In the genomic region with DNA sequence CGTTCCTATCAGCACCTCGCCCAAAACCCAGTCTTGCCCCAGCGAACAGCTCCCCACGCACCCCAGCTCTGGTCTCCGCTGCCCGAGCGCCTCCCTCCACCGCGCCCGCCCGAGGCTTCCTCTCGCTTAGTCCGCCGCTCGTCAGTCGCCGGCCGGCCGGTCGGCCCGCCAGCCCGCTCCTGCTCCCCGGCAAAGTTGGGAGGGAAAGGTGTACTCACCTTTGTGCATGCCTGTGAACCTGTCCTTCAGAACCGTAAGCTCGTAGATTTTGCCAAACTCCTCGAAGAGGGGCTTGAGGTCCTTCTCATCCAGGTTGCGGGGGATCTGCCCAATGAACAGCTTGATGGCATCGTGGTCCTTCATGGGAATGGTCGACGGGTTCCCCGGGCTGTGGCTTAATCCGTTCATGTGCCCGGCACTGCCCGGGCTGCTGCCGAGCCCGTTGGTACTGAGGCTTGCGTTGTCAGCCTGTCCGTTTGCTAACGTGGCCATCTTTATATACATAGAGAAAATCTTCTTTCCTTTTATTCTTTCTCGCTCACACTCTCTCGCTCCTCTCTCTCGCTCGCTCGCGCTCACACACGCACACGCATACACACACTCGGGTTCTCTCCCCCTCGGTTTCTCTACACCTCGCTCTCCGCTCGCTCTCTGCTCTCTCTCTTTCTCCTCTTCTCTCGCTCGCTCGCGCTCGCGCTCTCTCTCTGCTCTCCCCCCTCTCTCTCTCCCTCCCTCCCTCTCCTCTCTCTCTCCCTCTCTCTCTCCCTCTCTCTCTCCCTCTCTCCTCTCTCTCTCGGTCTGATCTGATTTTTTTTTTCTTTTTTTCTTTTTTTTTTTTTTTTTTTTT, we compare ENCODE assay signal across 8 cellular contexts. TPM values are rescaled to one million over a fixed set of nuclear protein-coding genes. Genes with fewer than 3 reads are reported as not detected.
DNase-seq lines count a peak whose midpoint lies in the region; ATAC-seq and TF ChIP-seq lines count a peak whose summit lies in the region.

TSS of gene CELF4 (minus strand) at position 661 of the 847 bp plus-strand sequence.

- DNase-seq in NCI-H345 treated with DMSO at 0.1 percent for 48 hours (lab: John Stamatoyannopoulos, UW; ENCODE audit: unreplicated experiment) = peak; percentile 74
- DNase-seq in choroid plexus epithelial cell (ENCODE audit: low read depth) = no peak
- peak; percentile 43 for DNase-seq in mesenchymal stem cell
- DNase-seq in upper lobe of left lung = peak in 1 of 2 donors; percentile 85

- H3K18ac ChIP-seq in mesenchymal stem cell (ENCODE audit: low read depth in 1 of 2, low read length in 2 of 2) = no peak within 1 kb of the TSS

- H3K9ac ChIP-seq in mesenchymal stem cell (ENCODE audit: low read length) = peak within 1 kb of the TSS; percentile 67

- no peak for TF ChIP-seq EP300 in upper lobe of left lung (IDR thresholded peaks at IDR 0.05)

- no peak within 1 kb of the TSS for H3K4ac ChIP-seq in mesenchymal stem cell (ENCODE audit: low read depth in 1 of 2, low read length in 2 of 2)

- no peaks in the 10 kb centered on the region for H3K79me1 ChIP-seq in mesenchymal stem cell (replicated peaks; ENCODE audit: low read length, poor library complexity, severe bottlenecking)

- no peak for TF ChIP-seq POLR2A in upper lobe of left lung (IDR thresholded peaks at IDR 0.05)

- H2BK120ac ChIP-seq in mesenchymal stem cell (ENCODE audit: low read depth, low read length) = no peak within 1 kb of the TSS

- no peak within 1 kb of the TSS for H4K91ac ChIP-seq in mesenchymal stem cell (ENCODE audit: low read length)

- no peak within 1 kb of the TSS for H2BK12ac ChIP-seq in mesenchymal stem cell (ENCODE audit: low read length in 2 of 2)

- H3K4me2 ChIP-seq in mesenchymal stem cell (ENCODE audit: low read length, poor library complexity, severe bottlenecking) = peak within 1 kb of the TSS; percentile 85

- H4K8ac ChIP-seq in mesenchymal stem cell (ENCODE audit: low read length) = no peak within 1 kb of the TSS

- H3K27me3 ChIP-seq in mesenchymal stem cell (ENCODE audit: control insufficient read depth in 1 of 2, insufficient read depth in 1 of 2, low read length in 2 of 2) (peaks cover 68 to 83% of the 10 kb centered on the region in 2 experiments), upper lobe of left lung (peaks cover 0 to 32% (median 18%) of the 10 kb centered on the region in 4 donors)

- peak in 1 of 2 donors; percentile 54 for ATAC-seq in upper lobe of left lung (ENCODE audit: low FRiP score in 2 of 2)
- no peak for ATAC-seq in GM19328 (IDR thresholded peaks at IDR 0.05; ENCODE audit: unreplicated experiment)
- no peak for ATAC-seq in HG03196 (IDR thresholded peaks at IDR 0.05; ENCODE audit: unreplicated experiment)
- no peak for ATAC-seq in HG03457 (IDR thresholded peaks at IDR 0.05; ENCODE audit: unreplicated experiment)

- no peaks in the 10 kb centered on the region for H3K36me3 ChIP-seq in mesenchymal stem cell (ENCODE audit: control insufficient read depth in 1 of 2, insufficient read depth in 2 of 2, low read depth in 1 of 2, low read length in 2 of 2)
- H3K36me3 ChIP-seq in upper lobe of left lung = no peaks in the 10 kb centered on the region

- TF ChIP-seq CTCF in choroid plexus epithelial cell (conservative IDR thresholded peaks at IDR 0.05; ENCODE audit: low read depth, low read length) = no peak
- no peak for TF ChIP-seq CTCF in upper lobe of left lung (IDR thresholded peaks at IDR 0.05)

- H2BK5ac ChIP-seq in mesenchymal stem cell (ENCODE audit: low read depth, low read length, poor library complexity, severe bottlenecking) = no peak within 1 kb of the TSS

- H3K4me1 ChIP-seq in mesenchymal stem cell (ENCODE audit: control insufficient read depth, insufficient read depth, low read depth, low read length) = peaks cover 21% of the 10 kb centered on the region
- H3K4me1 ChIP-seq in upper lobe of left lung = peaks cover 21 to 30% (median 26%) of the 10 kb centered on the region in 4 donors

- H3K27ac ChIP-seq in mesenchymal stem cell (ENCODE audit: low read length, poor library complexity, severe bottlenecking) = no peak within 1 kb of the TSS
- peak within 1 kb of the TSS in 1 of 4 donors; percentile 21 for H3K27ac ChIP-seq in upper lobe of left lung

- no peak within 1 kb of the TSS for H3K14ac ChIP-seq in mesenchymal stem cell (ENCODE audit: low read length in 2 of 2)

- H2BK15ac ChIP-seq in mesenchymal stem cell (ENCODE audit: low read depth, poor library complexity, severe bottlenecking) = no peak within 1 kb of the TSS

- peak within 1 kb of the TSS in 1 of 2 experiments; percentile 56 for H3K23ac ChIP-seq in mesenchymal stem cell (ENCODE audit: low read length in 2 of 2)

- peak within 1 kb of the TSS; percentile 37 for H2AFZ ChIP-seq in mesenchymal stem cell (ENCODE audit: low read depth, low read length)

- H2AK5ac ChIP-seq in mesenchymal stem cell (ENCODE audit: low read length, severe bottlenecking) = no peak within 1 kb of the TSS

- WGBS in mesenchymal stem cell = 1% methylated on average over 58 of the region's 59 CpGs
- 3 to 6% methylated on average over 58 of the region's 59 CpGs for WGBS in upper lobe of left lung, 2 donors

- H3K9me3 ChIP-seq in mesenchymal stem cell (ENCODE audit: control insufficient read depth, low read length) (no peaks in the 10 kb centered on the region), upper lobe of left lung (no peaks in the 10 kb centered on the region)

- H3K4me3 ChIP-seq in GM08714 (ENCODE audit: low read length) (peak within 1 kb of the TSS; percentile 16), choroid plexus epithelial cell (ENCODE audit: low read depth, low read length) (peak within 1 kb of the TSS; percentile 55), mesenchymal stem cell (ENCODE audit: insufficient read depth in 1 of 2, low read depth in 1 of 2, low read length in 2 of 2) (peak within 1 kb of the TSS; percentile 29 to 79), upper lobe of left lung (peak within 1 kb of the TSS in 3 of 4 donors; percentile 48 to 61 (median 60))

RNA-seq across cellular contexts. Expression of gene CELF4, which starts in this region (rescaled TPM):
- not detected for polyA plus RNA-seq in mesenchymal stem cell (2013, experiment 1 of 2)
- not detected for polyA plus RNA-seq in mesenchymal stem cell (2013, experiment 2 of 2)
- 1 to 10 TPM in 2 of 6 donors, under 1 TPM in 3, not detected in 1; 0.15 to 1.4 (median 0.81) TPM for total RNA-seq in upper lobe of left lung
